11 cellular contexts compared by ENCODE assay signal in the genomic region with DNA sequence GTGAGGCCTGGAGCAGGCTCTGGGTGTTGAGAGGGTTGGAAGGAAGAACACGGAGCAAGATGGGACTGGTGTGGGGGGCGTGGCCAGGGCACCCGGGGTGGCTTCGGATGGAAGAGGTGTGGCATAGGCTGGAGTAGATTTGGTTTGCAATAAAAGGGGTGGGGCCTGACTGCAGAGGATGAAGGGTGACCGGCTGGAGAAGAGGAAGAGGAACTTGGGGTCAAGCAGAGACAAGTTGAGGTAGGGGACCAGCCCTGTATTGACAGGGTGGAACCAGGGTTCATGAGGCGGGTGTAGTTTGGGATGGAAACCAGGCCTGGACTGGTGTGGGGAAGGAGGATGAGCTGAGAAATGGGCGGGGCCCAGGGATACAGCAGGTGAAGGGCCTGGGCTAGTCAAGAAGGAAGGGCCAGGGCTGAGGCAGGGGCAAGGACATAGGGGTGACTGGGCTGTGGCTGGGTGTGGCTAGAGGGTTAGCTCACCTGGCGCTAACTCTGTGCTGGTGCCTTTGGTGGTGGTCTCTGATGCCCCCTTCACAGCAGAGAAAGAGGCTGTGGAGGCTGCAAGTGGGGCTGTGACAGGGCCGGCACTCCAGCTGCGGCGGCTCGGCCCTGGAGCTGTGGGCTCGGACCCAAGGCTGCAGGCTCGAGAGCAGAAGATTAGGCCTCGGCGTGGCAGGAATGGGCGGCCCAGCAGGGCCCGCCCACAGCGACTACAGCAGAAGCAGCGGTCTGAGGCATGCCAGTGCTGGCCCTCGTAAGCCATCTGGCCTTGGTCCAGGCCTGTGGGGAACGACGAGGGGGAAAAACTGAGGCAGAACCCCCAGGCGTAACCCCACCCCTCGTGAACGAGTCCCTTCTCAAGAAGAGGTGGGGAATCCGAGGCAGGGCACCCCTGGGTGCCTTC. TPM values are rescaled to one million over a fixed set of nuclear protein-coding genes. Genes with fewer than 3 reads are reported as not detected.
DNase-seq lines count a peak whose midpoint lies in the region; ATAC-seq and TF ChIP-seq lines count a peak whose summit lies in the region.
"Had no signal": no experiment of that assay in that cellular context is flagged by ENCODE, and none has a peak within 500 bp of the region (broad histone marks: within the 10 kb centered on the region; RNA-seq: fewer than 3 reads in every experiment).

No MANE protein-coding gene starts in this region.

- peaks cover 0 to 26% (median 11%) of the 10 kb centered on the region in 4 donors for H3K4me1 Mint-ChIP-seq in CD4-positive, CD25-positive, alpha-beta regulatory T cell

- H4K5ac ChIP-seq in mesendoderm (ENCODE audit: low read length): no peak overlapping the region

- intact Hi-C loops in colonic mucosa (cut with DNase I): no loop called here

- H3K18ac ChIP-seq in mesendoderm (ENCODE audit: low read length): no peak overlapping the region

- H3K27ac ChIP-seq in CD4-positive, CD25-positive, alpha-beta regulatory T cell (ENCODE audit: insufficient read depth, low read length, poor library complexity, severe bottlenecking): no peak overlapping the region
- H3K27ac ChIP-seq in colonic mucosa (peak overlapping the region; percentile 56), neutrophil (peak overlapping the region; percentile 94), mesendoderm (ENCODE audit: low read depth, low read length) (no peak overlapping the region)
- H3K27ac ChIP-seq: testis had no signal

- peaks cover 9% of the 10 kb centered on the region for H3K36me3 Mint-ChIP-seq in CD4-positive, CD25-positive, alpha-beta regulatory T cell

- no peak overlapping the region for H3K23ac ChIP-seq in mesendoderm (ENCODE audit: low read length)

- no peak overlapping the region for H2BK120ac ChIP-seq in mesendoderm (ENCODE audit: low read depth, low read length)

- H3K27me3 ChIP-seq in CD4-positive, CD25-positive, alpha-beta regulatory T cell (ENCODE audit: control insufficient read depth, insufficient read depth, low read length): no peaks in the 10 kb centered on the region
- H3K27me3 ChIP-seq in colonic mucosa: no peaks in the 10 kb centered on the region
- no peaks in the 10 kb centered on the region for H3K27me3 ChIP-seq in neutrophil
- H3K27me3 ChIP-seq in mesendoderm (ENCODE audit: insufficient read depth, low read length, poor library complexity): no peaks in the 10 kb centered on the region
- H3K27me3 ChIP-seq: testis had no signal

- H3K36me3 ChIP-seq in CD4-positive, CD25-positive, alpha-beta regulatory T cell (ENCODE audit: control insufficient read depth, insufficient read depth, low read length): peaks cover 19% of the 10 kb centered on the region
- no peaks in the 10 kb centered on the region for H3K36me3 ChIP-seq in colonic mucosa
- peaks cover 53% of the 10 kb centered on the region for H3K36me3 ChIP-seq in neutrophil
- no peaks in the 10 kb centered on the region for H3K36me3 ChIP-seq in mesendoderm (ENCODE audit: control insufficient read depth, insufficient read depth, low read length)

- H3K56ac ChIP-seq in mesendoderm (ENCODE audit: low read length): no peak overlapping the region

- peak overlapping the region in 2 of 3 donors; percentile 35 to 71 for H3K27ac Mint-ChIP-seq in CD4-positive, CD25-positive, alpha-beta regulatory T cell

- peaks cover 0 to 1% (median 0%) of the 10 kb centered on the region in 7 donors for H3K9me3 Mint-ChIP-seq in CD4-positive, CD25-positive, alpha-beta regulatory T cell

- H2BK5ac ChIP-seq in mesendoderm (ENCODE audit: low read length): no peak overlapping the region

- no peaks in the 10 kb centered on the region for H3K79me2 ChIP-seq in mesendoderm (ENCODE audit: control insufficient read depth, insufficient read depth, low read length)

- no peak overlapping the region for H2BK15ac ChIP-seq in mesendoderm (replicated peaks; ENCODE audit: low read depth)

- peaks cover 5% of the 10 kb centered on the region for H3K27me3 Mint-ChIP-seq in CD4-positive, CD25-positive, alpha-beta regulatory T cell

- no peak overlapping the region for H3K4ac ChIP-seq in mesendoderm (ENCODE audit: low read depth, low read length)

- WGBS in mesendoderm (ENCODE audit: extremely low coverage, insufficient coverage, low lambda C conversion rate): no CpG with 5 or more reads among the region's 27 CpGs

- no peak overlapping the region for H2AK5ac ChIP-seq in mesendoderm (ENCODE audit: low read length)

- peak overlapping the region; percentile 27 to 63 for H3K9ac ChIP-seq in colonic mucosa (ENCODE audit: low read depth in 2 of 2, low read length in 2 of 2)
- H3K9ac ChIP-seq in mesendoderm (ENCODE audit: low read length): no peak overlapping the region

- H3K4me2 ChIP-seq in mesendoderm (ENCODE audit: low read length): no peak overlapping the region

- no peak overlapping the region for H3K4me3 Mint-ChIP-seq in CD4-positive, CD25-positive, alpha-beta regulatory T cell

- H3K4me1 ChIP-seq in CD4-positive, CD25-positive, alpha-beta regulatory T cell (ENCODE audit: control insufficient read depth, insufficient read depth, low read length, poor library complexity, severe bottlenecking): peaks cover 10% of the 10 kb centered on the region
- H3K4me1 ChIP-seq in colonic mucosa: no peaks in the 10 kb centered on the region
- H3K4me1 ChIP-seq in neutrophil (ENCODE audit: control insufficient read depth in 1 of 2, insufficient read depth in 1 of 2, low read depth in 1 of 2, low read length in 1 of 2): peaks cover 41 to 52% of the 10 kb centered on the region in 2 experiments
- H3K4me1 ChIP-seq in mesendoderm (ENCODE audit: control insufficient read depth, low read depth, low read length): no peaks in the 10 kb centered on the region
- H3K4me1 ChIP-seq: testis had no signal

- no peak overlapping the region for H3K4me3 ChIP-seq in CD4-positive, CD25-positive, alpha-beta regulatory T cell (ENCODE audit: low read depth, low read length)
- H3K4me3 ChIP-seq in colonic mucosa (no peak overlapping the region), neutrophil (ENCODE audit: low read depth in 1 of 2, low read length in 1 of 2) (peak overlapping the region; percentile 43 to 44), mesendoderm (ENCODE audit: low read length) (no peak overlapping the region)
- H3K4me3 ChIP-seq: testis had no signal

- no peaks in the 10 kb centered on the region for H3K9me3 ChIP-seq in CD4-positive, CD25-positive, alpha-beta regulatory T cell (ENCODE audit: control insufficient read depth in 2 of 2, low read length in 2 of 2)
- H3K9me3 ChIP-seq in colonic mucosa (no peaks in the 10 kb centered on the region), neutrophil (no peaks in the 10 kb centered on the region)
- H3K9me3 ChIP-seq: testis had no signal

- DNase-seq in CD4-positive, CD25-positive, alpha-beta regulatory T cell: no peak
- peak; percentile 29 for DNase-seq in NCI-H226
- peak; percentile 74 for DNase-seq in colonic mucosa
- DNase-seq in NCI-H2081 treated with DMSO at 0.1 percent for 48 hours (lab: John Stamatoyannopoulos, UW): no peak
- no peak for DNase-seq in mesendoderm
- DNase-seq: COR-L47, foreskin fibroblast, testis had no signal

- no peak overlapping the region for H4K8ac ChIP-seq in mesendoderm (ENCODE audit: low read depth, low read length)

- no peak for ATAC-seq in CD4-positive, CD25-positive, alpha-beta regulatory T cell (ENCODE audit: low read depth in 2 of 2)
- no peak for ATAC-seq in GM19023 (IDR thresholded peaks at IDR 0.05; ENCODE audit: unreplicated experiment)
- ATAC-seq in GM19455 (IDR thresholded peaks at IDR 0.05; ENCODE audit: unreplicated experiment): no peak

- H3K79me1 ChIP-seq in mesendoderm (ENCODE audit: low read length): no peaks in the 10 kb centered on the region

- TF ChIP-seq CTCF in colonic mucosa (IDR thresholded peaks at IDR 0.05): no peak
- no peak for TF ChIP-seq CTCF in neutrophil (IDR thresholded peaks at IDR 0.05)

RNA-seq across cellular contexts. Expression of gene PLP2, which starts 5.0 kb away (rescaled TPM):
- 141 TPM for total RNA-seq in CD4-positive, CD25-positive, alpha-beta regulatory T cell
- 100 to 1,000 TPM; 222 to 354 (median 242) TPM for polyA plus RNA-seq in CD4-positive, CD25-positive, alpha-beta regulatory T cell
- 100 to 1,000 TPM; 157 to 227 TPM for total RNA-seq in colonic mucosa
- polyA plus RNA-seq in mesendoderm (2013, experiment 1 of 2): 8.1 TPM
- polyA plus RNA-seq in mesendoderm (2013, experiment 2 of 2): 8.2 TPM

RNA-seq across cellular contexts. Expression of gene PRICKLE3, which starts 9.5 kb away (rescaled TPM):
- 7.3 TPM for total RNA-seq in CD4-positive, CD25-positive, alpha-beta regulatory T cell
- 1 to 10 TPM; 2.7 to 4.7 (median 3.5) TPM for polyA plus RNA-seq in CD4-positive, CD25-positive, alpha-beta regulatory T cell
- total RNA-seq in colonic mucosa: 10 to 100 TPM; 16.7 to 25.5 TPM
- 4.0 TPM for polyA plus RNA-seq in mesendoderm (2013, experiment 1 of 2)
- 4.2 TPM for polyA plus RNA-seq in mesendoderm (2013, experiment 2 of 2)

RNA-seq across cellular contexts. Expression of gene MAGIX, which starts 14.1 kb away (rescaled TPM):
- 0.57 TPM for total RNA-seq in CD4-positive, CD25-positive, alpha-beta regulatory T cell
- 1 to 10 TPM in 1 of 4 donors, under 1 TPM in 3; 0.49 to 1.0 (median 0.62) TPM for polyA plus RNA-seq in CD4-positive, CD25-positive, alpha-beta regulatory T cell
- 10 to 100 TPM in 1 of 2 donors, 1 to 10 TPM in 1; 4.3 to 14.7 TPM for total RNA-seq in colonic mucosa
- polyA plus RNA-seq in mesendoderm (2013, experiment 1 of 2): 0.29 TPM
- polyA plus RNA-seq in mesendoderm (2013, experiment 2 of 2): 0.38 TPM

RNA-seq across cellular contexts. Expression of gene SYP, which starts 23.3 kb away (rescaled TPM):
- 1.3 TPM for total RNA-seq in CD4-positive, CD25-positive, alpha-beta regulatory T cell
- under 1 TPM; 0.67 to 0.95 (median 0.84) TPM for polyA plus RNA-seq in CD4-positive, CD25-positive, alpha-beta regulatory T cell
- total RNA-seq in colonic mucosa: 1 to 10 TPM; 6.4 to 7.4 TPM
- 1.2 TPM for polyA plus RNA-seq in mesendoderm (2013, experiment 1 of 2)
- polyA plus RNA-seq in mesendoderm (2013, experiment 2 of 2): 0.94 TPM

RNA-seq across cellular contexts. Expression of gene GPKOW, which starts 53.1 kb away (rescaled TPM):
- total RNA-seq in CD4-positive, CD25-positive, alpha-beta regulatory T cell: 17.4 TPM
- polyA plus RNA-seq in CD4-positive, CD25-positive, alpha-beta regulatory T cell: 10 to 100 TPM; 34.9 to 43.0 (median 37.7) TPM
- total RNA-seq in colonic mucosa: 10 to 100 TPM; 25.0 to 27.6 TPM
- polyA plus RNA-seq in mesendoderm (2013, experiment 1 of 2): 12.7 TPM
- polyA plus RNA-seq in mesendoderm (2013, experiment 2 of 2): 13.2 TPM

Comparison
In these comparisons a context has a peak if more than half of its experiments do, and no peak if none do; other contexts are left out.
1. DNase-seq: peak in NCI-H226 (single experiment) and colonic mucosa (single experiment); none in CD4-positive, CD25-positive, alpha-beta regulatory T cell (0 of 3), NCI-H2081 treated with DMSO at 0.1 percent for 48 hours (single experiment) and mesendoderm (single experiment).
2. H3K27ac ChIP-seq: peak in colonic mucosa (single experiment) and neutrophil (single experiment); none in CD4-positive, CD25-positive, alpha-beta regulatory T cell (single experiment) and mesendoderm (single experiment).
3. H3K4me3 ChIP-seq: peak in neutrophil (2 of 2); none in CD4-positive, CD25-positive, alpha-beta regulatory T cell (single experiment), colonic mucosa (single experiment) and mesendoderm (single experiment).